ENCODE assay signal across 9 cellular contexts in genomic region chr13:81929988-81930387, GRCh38.
DNase-seq lines count a peak whose midpoint lies in the region; ATAC-seq and TF ChIP-seq lines count a peak whose summit lies in the region.
"Had no signal": no experiment of that assay in that cellular context is flagged by ENCODE, and none has a peak within 500 bp of the region (broad histone marks: within the 10 kb centered on the region; RNA-seq: fewer than 3 reads in every experiment).

No MANE protein-coding gene starts in this region.

- H3K4me3 ChIP-seq in SJCRH30: no peak overlapping the region
- H3K4me3 ChIP-seq: tibial artery had no signal

- peaks cover 2% of the 10 kb centered on the region for H3K27me3 Mint-ChIP-seq in glutamatergic neuron (ENCODE audit: unreplicated experiment)

- no peaks in the 10 kb centered on the region for H3K36me3 Mint-ChIP-seq in glutamatergic neuron (ENCODE audit: unreplicated experiment)

- H3K27ac ChIP-seq in SJCRH30: no peak overlapping the region
- H3K27ac ChIP-seq: tibial artery had no signal

- no peaks in the 10 kb centered on the region for H3K27me3 ChIP-seq in SJCRH30
- H3K27me3 ChIP-seq: tibial artery had no signal

- peak; percentile 36 for TF ChIP-seq CTCF in glutamatergic neuron (IDR thresholded peaks at IDR 0.05; ENCODE audit: partially characterized antibody, unreplicated experiment)

- DNase-seq in Ammon's horn (ENCODE audit: low spot score): peak; percentile 35
- peak; percentile 4 to 65 for DNase-seq in SJCRH30
- DNase-seq in glutamatergic neuron: no peak
- no peak for DNase-seq in GOT3 (lab: John Stamatoyannopoulos, UW)
- no peak for DNase-seq in foreskin melanocyte
- DNase-seq: tibial artery had no signal

- no peaks in the 10 kb centered on the region for H3K36me3 ChIP-seq in SJCRH30
- H3K36me3 ChIP-seq: tibial artery had no signal

- no peak for ATAC-seq in GM21447 (IDR thresholded peaks at IDR 0.05; ENCODE audit: unreplicated experiment)
- no peak for ATAC-seq in GM19023 (IDR thresholded peaks at IDR 0.05; ENCODE audit: unreplicated experiment)

- no peak overlapping the region for H3K4me3 Mint-ChIP-seq in glutamatergic neuron (ENCODE audit: unreplicated experiment)

- no peaks in the 10 kb centered on the region for H3K9me3 ChIP-seq in SJCRH30 (replicated peaks)
- H3K9me3 ChIP-seq: tibial artery had no signal

- H3K27ac Mint-ChIP-seq in glutamatergic neuron (ENCODE audit: unreplicated experiment): no peak overlapping the region

- no peaks in the 10 kb centered on the region for H3K9me3 Mint-ChIP-seq in glutamatergic neuron (ENCODE audit: unreplicated experiment)

- TF ChIP-seq EP300 in Ishikawa (IDR thresholded peaks at IDR 0.05; ENCODE audit: borderline replicate concordance): no peak

- H3K4me1 ChIP-seq in SJCRH30: no peaks in the 10 kb centered on the region
- H3K4me1 ChIP-seq: tibial artery had no signal

- H3K4me1 Mint-ChIP-seq in glutamatergic neuron (ENCODE audit: low read depth, unreplicated experiment): no peaks in the 10 kb centered on the region

- peak; percentile 62 for TF ChIP-seq RAD21 in Ishikawa (IDR thresholded peaks at IDR 0.05; ENCODE audit: low read depth)

TF ChIP-seq in Ishikawa, 13 proteins besides CTCF, POLR2A, EP300 and RAD21:
- TF ChIP-seq MAX (IDR thresholded peaks at IDR 0.05) (no peak), CREB1 (IDR thresholded peaks at IDR 0.05; ENCODE audit: low read depth) (no peak), NFIC (IDR thresholded peaks at IDR 0.05) (no peak), FOXM1 (IDR thresholded peaks at IDR 0.05; ENCODE audit: borderline replicate concordance, low read depth) (no peak), REST (IDR thresholded peaks at IDR 0.05; ENCODE audit: low read depth) (no peak), CEBPB (IDR thresholded peaks at IDR 0.05) (no peak), TEAD4 (IDR thresholded peaks at IDR 0.05) (no peak), ZBTB7A (IDR thresholded peaks at IDR 0.05; ENCODE audit: low read depth) (no peak), TCF12 (IDR thresholded peaks at IDR 0.05; ENCODE audit: low read depth) (no peak), YY1 (IDR thresholded peaks at IDR 0.05; ENCODE audit: low read depth) (no peak), EGR1 (IDR thresholded peaks at IDR 0.05) (no peak), TAF1 (IDR thresholded peaks at IDR 0.05; ENCODE audit: low read depth) (no peak), USF1 (IDR thresholded peaks at IDR 0.05) (no peak)

Comparison
In these comparisons a context has a peak if more than half of its experiments do, and no peak if none do; other contexts are left out.
1. DNase-seq: peak in Ammon's horn (single experiment) and SJCRH30 (2 of 2); none in glutamatergic neuron (single experiment), GOT3 (single experiment) and foreskin melanocyte (single experiment).